1 cellular context compared by ENCODE assay signal in genomic region chr1:247337961-247338360, GRCh38.
TF ChIP-seq lines count a peak whose summit lies in the region.

No MANE protein-coding gene starts in this region.

TF ChIP-seq in H1, 55 proteins besides CTCF, POLR2A, EP300 and RAD21:
- no peak for TF ChIP-seq TCF12 (IDR thresholded peaks at IDR 0.05; ENCODE audit: low read depth, low read length)
- TF ChIP-seq SIN3A (conservative IDR thresholded peaks at IDR 0.05 in 1 of 2, IDR thresholded peaks at IDR 0.05 in 1 of 2; ENCODE audit: low read depth in 1 of 2, low read length in 2 of 2): no peak
- TF ChIP-seq ZNF274 (IDR thresholded peaks at IDR 0.05; ENCODE audit: borderline replicate concordance, extremely low read depth, low read length): no peak
- no peak for TF ChIP-seq CREB1 (IDR thresholded peaks at IDR 0.05)
TF ChIP-seq in H1: peak in this region for 0.
